ENCODE assay signal across 12 cellular contexts in genomic region chr14:84254205-84254788, GRCh38.
DNase-seq lines count a peak whose midpoint lies in the region; ATAC-seq and TF ChIP-seq lines count a peak whose summit lies in the region.
"Had no signal": no experiment of that assay in that cellular context is flagged by ENCODE, and none has a peak within 500 bp of the region (broad histone marks: within the 10 kb centered on the region; RNA-seq: fewer than 3 reads in every experiment).

No MANE protein-coding gene starts in this region.

- no peak overlapping the region for H3K23ac ChIP-seq in neuronal stem cell (ENCODE audit: low read depth, low read length, poor library complexity)

- no peaks in the 10 kb centered on the region for H3K36me3 ChIP-seq in heart right ventricle
- no peaks in the 10 kb centered on the region for H3K36me3 ChIP-seq in neuronal stem cell (replicated peaks in 1 of 2; ENCODE audit: control insufficient read depth in 2 of 2, insufficient read depth in 2 of 2, low read length in 2 of 2)

- no peak overlapping the region for H2AK5ac ChIP-seq in neuronal stem cell (ENCODE audit: low read depth, low read length)

- no peak overlapping the region for H2BK5ac ChIP-seq in neuronal stem cell (ENCODE audit: low read length)

- peaks cover 0 to 4% (median 0%) of the 10 kb centered on the region in 11 donors for H3K9me3 ChIP-seq in heart right ventricle
- no peaks in the 10 kb centered on the region for H3K9me3 ChIP-seq in neuronal stem cell (replicated peaks in 1 of 2; ENCODE audit: control insufficient read depth in 2 of 2, insufficient read depth in 1 of 2, low read depth in 1 of 2, low read length in 2 of 2)

- no peak for TF ChIP-seq CTCF in heart right ventricle (IDR thresholded peaks at IDR 0.05)

- H3K9ac ChIP-seq in neuronal stem cell (ENCODE audit: low read depth, low read length, poor library complexity): no peak overlapping the region

- H3K27me3 ChIP-seq in heart right ventricle (no peaks in the 10 kb centered on the region), neuronal stem cell (ENCODE audit: control insufficient read depth in 3 of 3, insufficient read depth in 3 of 3, low read depth in 1 of 3, low read length in 3 of 3) (peaks cover 0 to 32% (median 0%) of the 10 kb centered on the region in 3 experiments)

- peak; percentile 67 for DNase-seq in ELF-1 (ENCODE audit: low read depth, low spot score)
- DNase-seq in OCI-M1 (lab: John Stamatoyannopoulos, UW): peak; percentile 16
- DNase-seq in heart right ventricle: peak in 1 of 2 donors; percentile 47
- peak; percentile 85 for DNase-seq in neuronal stem cell (ENCODE audit: low spot score)
- no peak for DNase-seq in DMS114 treated with DMSO at 0.1 percent for 48 hours (lab: John Stamatoyannopoulos, UW; ENCODE audit: unreplicated experiment)
- DNase-seq: activated CD4-positive, alpha-beta T cell treated with anti-CD3 and anti-CD28 coated beads, Interleukin-2, amount 10 ng/mL, durations not matched to agents 7 days and 5 days; activated effector memory CD4-positive, alpha-beta T cell treated with Interleukin-2 at 50 U/mL for 16 hours; AML-193; caudate nucleus had no signal

- peak; percentile 71 to 97 (median 90) for ATAC-seq in heart right ventricle
- ATAC-seq in HG03442 (IDR thresholded peaks at IDR 0.05; ENCODE audit: unreplicated experiment): no peak
- ATAC-seq in GM18505 (IDR thresholded peaks at IDR 0.05; ENCODE audit: unreplicated experiment): no peak
- ATAC-seq in HG03280 (IDR thresholded peaks at IDR 0.05; ENCODE audit: unreplicated experiment): no peak

- intact Hi-C loops in heart right ventricle (cut with DNase I): loop anchor here in 2 of 10 donors (5.0 to 10.0 kb wide), 2 partner anchors 68 to 1281 kb away; partner anchors contain the start of gene FLRT2 (in 1 of the 2)

- H2BK120ac ChIP-seq in neuronal stem cell (ENCODE audit: low read depth, low read length): no peak overlapping the region

- H3K4me3 ChIP-seq in heart right ventricle (peak overlapping the region in 3 of 10 donors; percentile 3 to 11 (median 9)), neuronal stem cell (ENCODE audit: low read length in 2 of 2) (no peak overlapping the region)

- H3K27ac ChIP-seq in heart right ventricle: peak overlapping the region in 1 of 10 donors; percentile 55
- peak overlapping the region; percentile 94 for H3K27ac ChIP-seq in neuronal stem cell (replicated peaks; ENCODE audit: low read length)

- H2AFZ ChIP-seq in neuronal stem cell (ENCODE audit: low read length): peak overlapping the region; percentile 66

- TF ChIP-seq POLR2A in GM18505 (IDR thresholded peaks at IDR 0.05; ENCODE audit: borderline replicate concordance, extremely low read depth, insufficient read depth, insufficient read length): no peak

- H3K4me1 ChIP-seq in heart right ventricle (peaks cover 0 to 56% (median 17%) of the 10 kb centered on the region in 9 donors), neuronal stem cell (ENCODE audit: control insufficient read depth in 2 of 2, insufficient read depth in 1 of 2, low read depth in 1 of 2, low read length in 2 of 2) (peaks cover 4 to 8% of the 10 kb centered on the region in 2 donors)

- H3K4ac ChIP-seq in neuronal stem cell (ENCODE audit: low read length): no peak overlapping the region

- no peak overlapping the region for H4K91ac ChIP-seq in neuronal stem cell (ENCODE audit: low read depth, low read length, poor library complexity)

- no peak overlapping the region for H2BK12ac ChIP-seq in neuronal stem cell (ENCODE audit: low read length)

- no peaks in the 10 kb centered on the region for H3K79me1 ChIP-seq in neuronal stem cell (ENCODE audit: low read depth, low read length)

- H4K8ac ChIP-seq in neuronal stem cell (ENCODE audit: low read depth, low read length): no peak overlapping the region

- H2BK15ac ChIP-seq in neuronal stem cell (ENCODE audit: low read length): no peak overlapping the region

- H3K4me2 ChIP-seq in neuronal stem cell (ENCODE audit: insufficient read depth, low read length, poor library complexity, severe bottlenecking): peak overlapping the region; percentile 42

- no peak overlapping the region for H3K18ac ChIP-seq in neuronal stem cell (ENCODE audit: low read length)

- no peak overlapping the region for H3K14ac ChIP-seq in neuronal stem cell (ENCODE audit: low read length)

- 37 to 41% methylated on average over 8 of the region's 8 CpGs for WGBS in heart right ventricle, 2 donors
- WGBS in neuronal stem cell (ENCODE audit: extremely low coverage in 2 of 2, insufficient read length in 2 of 2, insufficient replicate concordance in 1 of 2), 2 donors: no CpG with 5 or more reads among the region's 8 CpGs

Comparison
In these comparisons a context has a peak if more than half of its experiments do, and no peak if none do; other contexts are left out.
1. ATAC-seq: peak in heart right ventricle (8 of 8); none in HG03442 (single experiment), GM18505 (single experiment) and HG03280 (single experiment).